In genomic region chr3:120071259-120071658, GRCh38 we compare ENCODE assay signal across 17 cellular contexts. TPM values are rescaled to one million over a fixed set of nuclear protein-coding genes. Genes with fewer than 3 reads are reported as not detected.
DNase-seq lines count a peak whose midpoint lies in the region; ATAC-seq, FAIRE-seq and TF ChIP-seq lines count a peak whose summit lies in the region.
"Had no signal": no experiment of that assay in that cellular context is flagged by ENCODE, and none has a peak within 500 bp of the region (broad histone marks: within the 10 kb centered on the region; RNA-seq: fewer than 3 reads in every experiment).

No MANE protein-coding gene starts in this region.

- no peak overlapping the region for H2BK120ac ChIP-seq in H1 (replicated peaks; ENCODE audit: low read depth, low read length)

- H3K23me2 ChIP-seq in H1 (ENCODE audit: low read depth, low read length): no peaks in the 10 kb centered on the region

- H3K14ac ChIP-seq in H1 (ENCODE audit: insufficient read length): no peak overlapping the region

- H3K27ac ChIP-seq in HepG2 (ENCODE audit: extremely low read length, insufficient read depth, low read length) (no peak overlapping the region), right lobe of liver (no peak overlapping the region), HEK293 (ENCODE audit: extremely low read depth, low read depth, low read length) (no peak overlapping the region), H1 (ENCODE audit: low read depth, low read length) (no peak overlapping the region)
- H3K27ac ChIP-seq: HL-60 had no signal

- no peak for TF ChIP-seq CTCF in HepG2 (CRISPR knock-in tag; IDR thresholded peaks at IDR 0.05)
- TF ChIP-seq CTCF in right lobe of liver (IDR thresholded peaks at IDR 0.05): no peak
- no peak for TF ChIP-seq CTCF in HEK293 (tag by site-specific recombination; IDR thresholded peaks at IDR 0.05)
- no peak for TF ChIP-seq CTCF in H1 (IDR thresholded peaks at IDR 0.05; ENCODE audit: control extremely low read depth in 1 of 3, insufficient read depth in 1 of 3, low read depth in 1 of 3, low read length in 3 of 3)

- CTCF ChIA-PET in HepG2 (lab: Yijun Ruan, JAX; ENCODE audit: low intra/inter-chr PET ratio, low total read pairs) (no interaction called here), HEK293 (lab: Yijun Ruan, JAX) (interaction anchor here (0.6 kb wide), 2 partner anchors 36 to 172 kb away, joined by 3 to 5 read pairs; no protein-coding TSS in a partner anchor), H1 (lab: Charles Lee; ENCODE audit: partially characterized antibody) (interaction anchor here (0.9 to 1.6 kb wide), 4 partner anchors 10 to 61 kb away, joined by 3 to 7 read pairs (median 4); no protein-coding TSS in a partner anchor)

- FAIRE-seq in HepG2 (lab: Jason Lieb, UNC) (no peak), H1 (lab: Jason Lieb, UNC) (peak; percentile 42)
- FAIRE-seq: K562 had no signal

- intact Hi-C loops in HepG2 (cut with micrococcal nuclease; ENCODE audit: unreplicated experiment): no loop called here
- intact Hi-C loops in right lobe of liver (cut with DNase I): no loop called here

- POLR2A ChIA-PET in HepG2 (lab: Yijun Ruan, JAX): no interaction called here
- POLR2A ChIA-PET in HEK293 (lab: Yijun Ruan, JAX): interaction anchor here (0.7 kb wide), 1 partner anchor 23 kb away, joined by 3 read pairs; the partner anchor contains the start of gene GSK3B
- POLR2A ChIA-PET in H1 (lab: Charles Lee; ENCODE audit: partially characterized antibody): interaction anchor here (1.0 to 1.7 kb wide), 2 partner anchors 22 to 24 kb away, joined by 3 to 7 read pairs; partner anchors contain the start of gene GSK3B

- H3K18ac ChIP-seq in H1 (ENCODE audit: extremely low read depth, low read length): no peak overlapping the region

- H3K4me2 ChIP-seq in HepG2 (ENCODE audit: low read depth, low read length): no peak overlapping the region
- no peak overlapping the region for H3K4me2 ChIP-seq in H1 (ENCODE audit: insufficient read depth in 1 of 2, low read depth in 2 of 2, low read length in 2 of 2)
- H3K4me2 ChIP-seq: SK-N-SH had no signal

- H3K56ac ChIP-seq in H1 (replicated peaks; ENCODE audit: insufficient read length, low read depth, low read length): no peak overlapping the region

- no peak for TF ChIP-seq RAD21 in HepG2 (CRISPR knock-in tag; IDR thresholded peaks at IDR 0.05)
- no peak for TF ChIP-seq RAD21 in H1 (IDR thresholded peaks at IDR 0.05 in 1 of 2, conservative IDR thresholded peaks at IDR 0.05 in 1 of 2; ENCODE audit: low read depth in 2 of 2, low read length in 2 of 2)

- H3K27me3 ChIP-seq in HepG2 (ENCODE audit: control insufficient read depth in 1 of 2, insufficient read depth in 2 of 2, low read length in 2 of 2) (no peaks in the 10 kb centered on the region), right lobe of liver (no peaks in the 10 kb centered on the region), H1 (replicated peaks in 1 of 4; ENCODE audit: control insufficient read depth in 3 of 4, extremely low read depth in 1 of 4, insufficient read depth in 3 of 4, low read length in 3 of 4) (no peaks in the 10 kb centered on the region)

- 90% methylated on average over 6 of the region's 6 CpGs for WGBS in HepG2 (ENCODE audit: low lambda C conversion rate)
- 100% methylated on average over 2 of the region's 6 CpGs for WGBS in right lobe of liver (ENCODE audit: insufficient coverage, low coverage, low lambda C conversion rate, missing lambda C conversion rate)
- 63% methylated on average over 6 of the region's 6 CpGs; no CpG with 5 or more reads in 1 of the 2 experiments for WGBS in H1 (ENCODE audit: extremely low coverage in 1 of 2, insufficient coverage in 1 of 2, insufficient read length in 1 of 2, insufficient replicate concordance in 2 of 2, low coverage in 1 of 2, low lambda C conversion rate in 2 of 2, missing lambda C conversion rate in 1 of 2), 2 experiments

- H3K4me1 ChIP-seq in HepG2 (ENCODE audit: insufficient read depth, low read length) (peaks cover 16% of the 10 kb centered on the region; the same call in 1 of the 2 replicates), right lobe of liver (peaks cover 0 to 8% (median 0%) of the 10 kb centered on the region in 4 donors), HEK293 (ENCODE audit: control insufficient read depth, insufficient read depth, low read length) (peaks cover 4% of the 10 kb centered on the region; the same call in 1 of the 2 replicates), H1 (replicated peaks in 1 of 4; ENCODE audit: control insufficient read depth in 3 of 4, insufficient read depth in 4 of 4, low read length in 3 of 4) (peaks cover 0 to 4% (median 0%) of the 10 kb centered on the region in 4 experiments; a peak in 1 of 7 replicates)

- H3K36me3 ChIP-seq in HepG2 (replicated peaks in 1 of 2; ENCODE audit: control insufficient read depth in 1 of 2, insufficient read depth in 2 of 2, low read length in 2 of 2) (no peaks in the 10 kb centered on the region; a peak in 1 of 5 replicates), right lobe of liver (no peaks in the 10 kb centered on the region), HEK293 (ENCODE audit: control insufficient read depth in 2 of 2, insufficient read depth in 1 of 2, low read length in 2 of 2) (no peaks in the 10 kb centered on the region), H1 (ENCODE audit: control insufficient read depth in 2 of 4, insufficient read depth in 4 of 4, low read length in 3 of 4) (no peaks in the 10 kb centered on the region)

- TF ChIP-seq POLR2A in HepG2 (IDR thresholded peaks at IDR 0.05; ENCODE audit: insufficient read depth in 1 of 2, low read depth in 2 of 2, low read length in 2 of 2): no peak
- TF ChIP-seq POLR2A in right lobe of liver (IDR thresholded peaks at IDR 0.05): no peak
- no peak for TF ChIP-seq POLR2A in H1 (IDR thresholded peaks at IDR 0.05; ENCODE audit: control extremely low read depth in 1 of 2, low read depth in 2 of 2, low read length in 2 of 2)

- H4K5ac ChIP-seq in H1 (ENCODE audit: insufficient read length, low read depth, low read length): no peak overlapping the region

- H4K91ac ChIP-seq in H1 (replicated peaks; ENCODE audit: insufficient read length, low read length): no peak overlapping the region

- H3K9ac ChIP-seq in HepG2 (ENCODE audit: insufficient read depth, low read depth, low read length) (no peak overlapping the region), H1 (replicated peaks in 1 of 4; ENCODE audit: extremely low read depth in 1 of 4, low read depth in 3 of 4, low read length in 3 of 4) (no peak overlapping the region)
- H3K9ac ChIP-seq: SK-N-SH had no signal

- H4K8ac ChIP-seq in H1 (ENCODE audit: extremely low read depth, insufficient read depth, low read length): no peak overlapping the region

- no peak overlapping the region for H3K4me3 ChIP-seq in HepG2 (replicated peaks in 1 of 3; ENCODE audit: insufficient read depth in 1 of 3, low read depth in 2 of 3, low read length in 3 of 3)
- no peak overlapping the region for H3K4me3 ChIP-seq in right lobe of liver
- H3K4me3 ChIP-seq in HEK293 (ENCODE audit: low read depth, low read length): no peak overlapping the region
- H3K4me3 ChIP-seq in H1 (ENCODE audit: extremely low read depth in 1 of 4, insufficient read depth in 2 of 4, low read depth in 3 of 4, low read length in 4 of 4): no peak overlapping the region
- H3K4me3 ChIP-seq: K562 had no signal

- H2BK15ac ChIP-seq in H1 (ENCODE audit: low read length): no peak overlapping the region

- H2BK5ac ChIP-seq in H1 (ENCODE audit: low read depth, low read length): no peak overlapping the region

- no peak for ATAC-seq in HepG2
- no peak for ATAC-seq in right lobe of liver
- no peak for ATAC-seq in GM21825 (IDR thresholded peaks at IDR 0.05; ENCODE audit: unreplicated experiment)
- ATAC-seq: K562, Panc1 had no signal

- no peak overlapping the region for H2BK20ac ChIP-seq in H1 (ENCODE audit: low read length)

- in situ Hi-C loops in HepG2 (cut with HindIII; ENCODE audit: extremely low pct_ligation_motif_present, low pct_unique_long_range_greater_than_20kb): no loop called here

- H3K23ac ChIP-seq in H1 (ENCODE audit: insufficient read length): no peak overlapping the region

- no peak overlapping the region for H2BK12ac ChIP-seq in H1 (ENCODE audit: low read depth, low read length)

- no peak overlapping the region for H2AK5ac ChIP-seq in H1 (ENCODE audit: low read depth, low read length)

- H4K20me1 ChIP-seq in HepG2 (ENCODE audit: insufficient read depth, low read length): peaks cover 16% of the 10 kb centered on the region
- H4K20me1 ChIP-seq in H1 (replicated peaks in 1 of 2; ENCODE audit: control insufficient read depth in 1 of 2, insufficient read depth in 2 of 2, low read length in 2 of 2): peaks cover 3 to 4% of the 10 kb centered on the region in 2 experiments

- H3K79me1 ChIP-seq in H1 (ENCODE audit: low read depth, low read length): peaks cover 8% of the 10 kb centered on the region; the same call in 1 of the 2 replicates

- no TSS peak for BruUV-seq in HepG2 (replicated peaks; lab: Mats Ljungman, UMichigan)

- peaks cover 93% of the 10 kb centered on the region for H3K79me2 ChIP-seq in HepG2 (ENCODE audit: insufficient read depth, low read length)
- peaks cover 3 to 98% of the 10 kb centered on the region in 2 experiments for H3K79me2 ChIP-seq in H1 (ENCODE audit: control insufficient read depth in 1 of 2, insufficient read depth in 2 of 2, low read length in 2 of 2)

- H3K9me3 ChIP-seq in HepG2 (ENCODE audit: low read length) (no peaks in the 10 kb centered on the region), right lobe of liver (peaks cover 0 to 2% (median 0%) of the 10 kb centered on the region in 4 donors), HEK293 (ENCODE audit: control insufficient read depth, insufficient read depth, low read depth, low read length) (no peaks in the 10 kb centered on the region), H1 (ENCODE audit: insufficient read depth in 2 of 2, low read depth in 1 of 2, low read length in 1 of 2) (no peaks in the 10 kb centered on the region)
- H3K9me3 ChIP-seq: SK-N-SH had no signal

- no peak for TF ChIP-seq EP300 in HepG2 (IDR thresholded peaks at IDR 0.05; ENCODE audit: low read depth in 2 of 2, low read length in 2 of 2)
- no peak for TF ChIP-seq EP300 in HepG2 (CRISPR knock-in tag; IDR thresholded peaks at IDR 0.05; ENCODE audit: borderline replicate concordance)
- no peak for TF ChIP-seq EP300 in H1 (IDR thresholded peaks at IDR 0.05; ENCODE audit: borderline replicate concordance in 1 of 2, low read depth in 2 of 2, low read length in 2 of 2)

- H3K4ac ChIP-seq in H1 (replicated peaks; ENCODE audit: insufficient read length, low read depth, low read length): no peak overlapping the region

- H2AFZ ChIP-seq in HepG2 (ENCODE audit: low read length) (no peak overlapping the region), H1 (ENCODE audit: low read length) (no peak overlapping the region)

- DNase-seq in HepG2 (ENCODE audit: low spot score) (no peak), right lobe of liver (no peak), H1 (ENCODE audit: low read depth in 1 of 2, low spot score in 2 of 2) (no peak), COR-L47 (lab: John Stamatoyannopoulos, UW) (no peak)
- DNase-seq in activated CD4-positive, alpha-beta T cell treated with anti-CD3 and anti-CD28 coated beads, Interleukin-2, amount 50 U/mL, for 1 hour: no peak
- DNase-seq: ACHN; CD4-positive, alpha-beta memory T cell; HFFc6; NCI-H1694 treated with DMSO at 0.1 percent for 48 hours; NCI-H526; Right ventricle myocardium superior; SK-N-SH had no signal

RNA-seq across cellular contexts. Expression of gene GSK3B, which starts 23.0 kb away (rescaled TPM):
- total RNA-seq in HepG2 (2016; rRNA removed; fragmentation: Illumina TruSeq; extraction: Trizol) (30.1 and 42.6 TPM in 2 replicates), right lobe of liver (10 to 100 TPM; 14.4 to 19.4 (median 18.4) TPM)
- 43.4 and 48.1 TPM in 2 replicates for total RNA-seq in HepG2 (2016; cell fraction: cytosol; rRNA removed; fragmentation: Illumina TruSeq; extraction: Trizol; ENCODE audit: low read depth)
- 27.3 and 33.3 TPM in 2 replicates for total RNA-seq in HepG2 (2016; cell fraction: insoluble cytoplasmic fraction; rRNA removed; fragmentation: Illumina TruSeq; extraction: Trizol)
- 30.5 and 34.7 TPM in 2 replicates for total RNA-seq in HepG2 (2016; cell fraction: membrane; rRNA removed; fragmentation: Illumina TruSeq; extraction: Trizol)
- total RNA-seq in HepG2 (2016; cell fraction: nucleus; rRNA removed; fragmentation: Illumina TruSeq; extraction: Trizol): 30.5 and 39.7 TPM in 2 replicates
- polyA plus RNA-seq in HepG2 (2011; rRNA removed) (19.1 and 22.3 TPM in 2 replicates), H1 (2011; rRNA removed) (15.2 and 24.2 TPM in 2 replicates)
- polyA plus RNA-seq in HepG2 (2011; cell fraction: cytosol; rRNA removed): 11.2 and 15.3 TPM in 2 replicates
- polyA plus RNA-seq in HepG2 (2011; cell fraction: nucleus; rRNA removed): 8.4 and 11.1 TPM in 2 replicates
- 14.8 and 15.1 TPM in 2 replicates for polyA plus RNA-seq in HepG2 (2012)
- polyA plus RNA-seq in HepG2 (2016; cell fraction: cytosol; fragmentation: Illumina TruSeq; extraction: Trizol; ENCODE audit: low read depth): 4.8 and 7.7 TPM in 2 replicates
- polyA plus RNA-seq in HepG2 (2016; cell fraction: insoluble cytoplasmic fraction; fragmentation: Illumina TruSeq; extraction: Trizol; ENCODE audit: low read depth): 27.1 and 32.0 TPM in 2 replicates
- polyA plus RNA-seq in HepG2 (2016; cell fraction: membrane; fragmentation: Illumina TruSeq; extraction: Trizol; ENCODE audit: low read depth): 13.0 and 17.1 TPM in 2 replicates
- 23.7 and 27.1 TPM in 2 replicates for polyA plus RNA-seq in HepG2 (2016; cell fraction: nucleus; fragmentation: Illumina TruSeq; extraction: Trizol; ENCODE audit: insufficient read depth, low read depth)
- 15.6 and 77.8 TPM in 2 replicates for polyA minus RNA-seq in HepG2 (2011; rRNA and poly(A)+ RNA removed; ENCODE audit: low replicate concordance)
- polyA minus RNA-seq in HepG2 (2011; cell fraction: cytosol; rRNA and poly(A)+ RNA removed): 24.6 and 34.5 TPM in 2 replicates
- polyA minus RNA-seq in HepG2 (2011; cell fraction: nucleus; rRNA and poly(A)+ RNA removed): 61.4 and 73.0 TPM in 2 replicates
- 46.8 and 50.7 TPM in 2 replicates for total RNA-seq in H1 (2021; fragmentation: NEBNext Ultra II Directional; extraction: Animal tissue kit (Norgen Biotek cat#: 25700))
- polyA plus RNA-seq in H1 (2011; cell fraction: cytosol; rRNA removed): 24.9 TPM
- 16.3 TPM for polyA plus RNA-seq in H1 (2011; cell fraction: nucleus; rRNA removed)
- polyA plus RNA-seq in H1 (2012, experiment 1 of 2): 20.2 to 30.6 TPM (median 30.2 TPM) in 4 replicates
- polyA plus RNA-seq in H1 (2012, experiment 2 of 2): 9.6 TPM
- 31.6 TPM for polyA plus RNA-seq in H1 (2013, experiment 1 of 2)
- polyA plus RNA-seq in H1 (2013, experiment 2 of 2): 28.8 TPM
- 59.3 and 89.6 TPM in 2 replicates for polyA minus RNA-seq in H1 (2011; rRNA and poly(A)+ RNA removed)
- polyA minus RNA-seq in H1 (2011; cell fraction: cytosol; rRNA and poly(A)+ RNA removed): 46.6 TPM
- polyA minus RNA-seq in H1 (2011; cell fraction: nucleus; rRNA and poly(A)+ RNA removed): 71.4 TPM

Comparison
In these comparisons a context has a peak if more than half of its experiments do, and no peak if none do; other contexts are left out.
1. Of the 63 proteins assayed by ChIP-seq in both HepG2 and HEK293: peak only in HepG2: none; only in HEK293: ZNF549; in both: none; in neither: 62.